ENCODE assay signal across 8 cellular contexts in the genomic region with DNA sequence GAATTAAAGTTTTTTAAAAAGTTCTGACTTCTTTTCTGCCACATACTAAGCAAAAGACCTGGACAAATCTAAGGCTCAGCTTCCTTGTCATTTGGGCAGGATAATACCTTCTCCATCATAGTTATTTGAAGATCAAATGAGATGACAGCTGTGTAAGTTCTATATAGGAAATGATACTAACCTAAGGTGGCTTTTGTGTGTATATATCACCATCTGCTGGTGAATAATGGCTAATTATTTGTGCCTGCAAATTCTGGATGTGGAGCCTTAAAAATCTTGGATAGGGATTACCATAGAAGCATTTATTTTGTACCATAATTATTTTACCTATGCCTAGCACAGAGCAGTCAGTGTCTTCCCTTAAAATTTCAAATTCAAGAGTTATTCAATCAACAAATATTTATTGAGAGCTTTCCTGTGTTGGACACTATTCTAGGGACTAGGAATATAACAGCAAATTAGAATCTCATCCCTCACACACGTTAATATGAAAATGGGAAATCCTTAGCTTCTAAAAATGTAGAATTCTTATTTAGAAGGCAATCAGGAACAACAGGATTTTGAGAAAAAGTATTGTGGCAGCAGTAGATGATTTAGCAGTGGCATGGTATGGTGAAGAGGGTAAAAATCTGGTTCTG.
A peak's percentile ranks its signal among the peaks of the same experiment; 100 is the strongest.
DNase-seq lines count a peak whose midpoint lies in the region; ATAC-seq, FAIRE-seq and TF ChIP-seq lines count a peak whose summit lies in the region.

No MANE protein-coding gene starts in this region.

- dilution Hi-C loops in IMR-90 (cut with HindIII; ENCODE audit: low sequenced_read_pairs, unreplicated experiment), result no loop called here

- TF ChIP-seq POLR2A in IMR-90 (IDR thresholded peaks at IDR 0.05; ENCODE audit: low read depth, low read length), result no peak

- BruUV-seq in IMR-90 (replicated peaks; lab: Mats Ljungman, UMichigan), result no TSS peak
- BruUV-seq in PC-3 (replicated peaks; lab: Mats Ljungman, UMichigan), result no TSS peak

- intact Hi-C loops in IMR-90 (cut with micrococcal nuclease) (loop anchor here (1.0 to 10.0 kb wide), 4 partner anchors 152 to 389 kb away; a partner anchor contains a TSS), PC-3 (cut with micrococcal nuclease) (loop anchor here (1.0 to 5.0 kb wide), 4 partner anchors 120 to 247 kb away; a partner anchor contains a TSS)

- no peak overlapping the region for H2AK9ac ChIP-seq in IMR-90 (replicated peaks; ENCODE audit: low read depth, low read length, poor library complexity)

- H3K4me3 ChIP-seq in IMR-90 (ENCODE audit: insufficient read depth, low read depth, low read length), result no peak overlapping the region
- H3K4me3 ChIP-seq in PC-3 (ENCODE audit: low read length), result no peak overlapping the region

- in situ Hi-C loops in IMR-90 (cut with MboI; ENCODE audit: low sequenced_read_pairs), result loop anchor here (5.0 to 10.0 kb wide), 2 partner anchors 152 to 249 kb away; no protein-coding TSS in a partner anchor

- peak; percentile 96 for TF ChIP-seq RAD21 in IMR-90 (IDR thresholded peaks at IDR 0.05; ENCODE audit: low read length)

- ATAC-seq in IMR-90 (ENCODE audit: low read depth) (peak; percentile 78), PC-3 (peak; percentile 37), HG02759 (IDR thresholded peaks at IDR 0.05; ENCODE audit: unreplicated experiment) (no peak)

- no peaks in the 10 kb centered on the region for H3K9me2 ChIP-seq in PC-3 (replicated peaks; ENCODE audit: low read length)

- H3K56ac ChIP-seq in IMR-90 (ENCODE audit: extremely low read depth, insufficient read depth, low read length), result no peak overlapping the region

- H3K27ac ChIP-seq in IMR-90 (ENCODE audit: insufficient read depth, low read length), result no peak overlapping the region
- H3K27ac ChIP-seq in PC-3 (ENCODE audit: low read length), result no peak overlapping the region

- H3K23ac ChIP-seq in IMR-90 (ENCODE audit: low read depth, low read length), result no peak overlapping the region

- no peak overlapping the region for H2BK20ac ChIP-seq in IMR-90 (ENCODE audit: low read depth, low read length)

- no peaks in the 10 kb centered on the region for H3K79me2 ChIP-seq in PC-3 (ENCODE audit: low read length)

- H3K9ac ChIP-seq in IMR-90 (ENCODE audit: low read depth, low read length) (no peak overlapping the region), PC-3 (ENCODE audit: low read length) (no peak overlapping the region)

- no peak overlapping the region for H3K14ac ChIP-seq in IMR-90 (replicated peaks; ENCODE audit: low read depth, low read length)

- H3K27me3 ChIP-seq in IMR-90 (ENCODE audit: control insufficient read depth, insufficient read depth, low read length), result no peaks in the 10 kb centered on the region
- H3K27me3 ChIP-seq in PC-3 (ENCODE audit: low read length), result no peaks in the 10 kb centered on the region

- H3K36me3 ChIP-seq in IMR-90 (ENCODE audit: control insufficient read depth, insufficient read depth, low read length), result no peaks in the 10 kb centered on the region
- no peaks in the 10 kb centered on the region for H3K36me3 ChIP-seq in PC-3 (ENCODE audit: low read depth, low read length)

- no peak overlapping the region for H3K18ac ChIP-seq in IMR-90 (ENCODE audit: low read depth, low read length)

- no peak overlapping the region for H2AK5ac ChIP-seq in IMR-90 (ENCODE audit: low read depth, low read length)

- FAIRE-seq in endometrium (lab: Jason Lieb, UNC), result peak; percentile 81

- no peaks in the 10 kb centered on the region for H3K79me1 ChIP-seq in IMR-90 (ENCODE audit: low read depth in 1 of 2, low read length in 2 of 2)

- no peaks in the 10 kb centered on the region for H3K4me1 ChIP-seq in IMR-90 (ENCODE audit: control insufficient read depth, insufficient read depth, low read length)
- no peaks in the 10 kb centered on the region for H3K4me1 ChIP-seq in PC-3 (ENCODE audit: insufficient read depth, low read length)

- H2AFZ ChIP-seq in IMR-90 (replicated peaks; ENCODE audit: low read length, poor library complexity) (no peak overlapping the region), PC-3 (ENCODE audit: low read length) (no peak overlapping the region)

- CTCF ChIA-PET in IMR-90 (lab: Yijun Ruan, JAX) (interaction anchor here (0.5 to 9.1 kb wide), 10 partner anchors 10 to 169 kb away, joined by 3 to 133 read pairs (median 6); no protein-coding TSS in a partner anchor), PC-3 (lab: Charles Lee) (interaction anchor here (0.8 to 6.0 kb wide), 4 partner anchors 140 to 157 kb away, joined by 4 to 45 read pairs (median 4); no protein-coding TSS in a partner anchor)

- peak; percentile 87 for TF ChIP-seq CTCF in IMR-90 (conservative IDR thresholded peaks at IDR 0.05; ENCODE audit: low read depth, low read length)
- peak; percentile 87 for TF ChIP-seq CTCF in PC-3 (conservative IDR thresholded peaks at IDR 0.05; ENCODE audit: low read depth, low read length)

- H4K20me1 ChIP-seq in IMR-90 (ENCODE audit: insufficient read depth, low read length) (no peaks in the 10 kb centered on the region), PC-3 (ENCODE audit: low read length) (no peaks in the 10 kb centered on the region)

- no peak overlapping the region for H2BK5ac ChIP-seq in IMR-90 (ENCODE audit: low read depth, low read length, poor library complexity, severe bottlenecking)

- H3K9me3 ChIP-seq in IMR-90 (ENCODE audit: control insufficient read depth, insufficient read depth, low read length) (no peaks in the 10 kb centered on the region), PC-3 (ENCODE audit: low read length) (no peaks in the 10 kb centered on the region)

- no peaks in the 10 kb centered on the region for H3K9me1 ChIP-seq in IMR-90 (ENCODE audit: insufficient read depth, low read length)

- H4K8ac ChIP-seq in IMR-90 (ENCODE audit: low read depth in 2 of 2, low read length in 2 of 2), result no peak overlapping the region

- no peak overlapping the region for H4K91ac ChIP-seq in IMR-90 (ENCODE audit: insufficient read depth, low read depth, low read length)

- peak; percentile 81 for DNase-seq in DMS153 (lab: John Stamatoyannopoulos, UW)
- DNase-seq in IMR-90, result peak; percentile 56
- peak; percentile 66 for DNase-seq in PC-3
- DNase-seq in myocyte (ENCODE audit: low read depth), result peak; percentile 58
- DNase-seq in nucleus accumbens (lab: John Stamatoyannopoulos, UW), result no peak
- DNase-seq in amygdala (lab: John Stamatoyannopoulos, UW), result no peak

- H3K4ac ChIP-seq in IMR-90 (ENCODE audit: low read depth, low read length), result no peak overlapping the region

- H3F3A ChIP-seq in PC-3 (ENCODE audit: low read length, unreplicated experiment), result no peaks in the 10 kb centered on the region

- no CpG with 5 or more reads among the region's 1 CpG for WGBS in IMR-90 (ENCODE audit: extremely low coverage in 2 of 2, insufficient read length in 1 of 2), 2 experiments

- H2BK120ac ChIP-seq in IMR-90 (ENCODE audit: low read depth, low read length), result no peak overlapping the region

- POLR2A ChIA-PET in IMR-90 (lab: Charles Lee; ENCODE audit: unreplicated experiment), result no interaction called here
- POLR2A ChIA-PET in PC-3 (lab: Charles Lee; ENCODE audit: unreplicated experiment), result no interaction called here

- no peak overlapping the region for H2BK15ac ChIP-seq in IMR-90 (ENCODE audit: low read depth, low read length)

- no peak overlapping the region for H3K4me2 ChIP-seq in IMR-90 (ENCODE audit: low read depth, low read length)
- H3K4me2 ChIP-seq in PC-3 (ENCODE audit: low read length), result no peak overlapping the region

- no peak overlapping the region for H4K5ac ChIP-seq in IMR-90 (ENCODE audit: low read depth, low read length)

TF ChIP-seq in IMR-90, 13 proteins besides CTCF, POLR2A, EP300 and RAD21:
- TF ChIP-seq FOS (IDR thresholded peaks at IDR 0.05; ENCODE audit: low read depth, low read length), result no peak
- peak; percentile 98 for TF ChIP-seq SMC3 (IDR thresholded peaks at IDR 0.05; ENCODE audit: low read depth, low read length)

Comparison
In these comparisons a context has a peak if more than half of its experiments do, and no peak if none do; other contexts are left out.
1. DNase-seq: peak in DMS153 (single experiment), IMR-90 (single experiment), PC-3 (single experiment) and myocyte (single experiment); none in nucleus accumbens (0 of 56) and amygdala (0 of 56).